36 cellular contexts compared by ENCODE assay signal in genomic region chr1:153602749-153603148, GRCh38. TPM values are rescaled to one million over a fixed set of nuclear protein-coding genes. Genes with fewer than 3 reads are reported as not detected.
"Had no signal": no experiment of that assay in that cellular context is flagged by ENCODE, and none has a peak within 500 bp of the region (broad histone marks: within the 10 kb centered on the region; RNA-seq: fewer than 3 reads in every experiment).

No MANE protein-coding gene starts in this region.

- H3K4me3 Mint-ChIP-seq: activated B cell treated with CpG ODN at 0.5 μM for 24 hours; activated CD8-positive, alpha-beta T cell treated with anti-CD3 and anti-CD28 coated beads for 36 hours; activated naive CD8-positive, alpha-beta T cell treated with anti-CD3 and anti-CD28 coated beads for 36 hours; activated T-cell treated with anti-CD3 and anti-CD28 coated beads, Interleukin-2, amount 50 U/mL, for 72 hours; activated T-helper 17 cell treated with anti-CD3 and anti-CD28 coated beads, Interleukin-2, amount 50 U/mL, for 72 hours; T-helper 1 cell treated with Interleukin-12 subunit alpha and Interleukin-12 subunit beta and Interleukin-4 antibody, amounts not matched to agents 30 μg/mL and 1 μg/mL, for 36 hours; T-helper 2 cell treated with Interferon-gamma antibody and Interleukin-4, amounts not matched to agents 5 μg/mL and 100 μg/mL, for 36 hours had no signal

- H3K27me3 Mint-ChIP-seq: activated B cell treated with CpG ODN at 0.5 μM for 24 hours; activated CD8-positive, alpha-beta T cell treated with anti-CD3 and anti-CD28 coated beads for 36 hours; activated naive CD8-positive, alpha-beta T cell treated with anti-CD3 and anti-CD28 coated beads for 36 hours; activated T-helper 17 cell treated with anti-CD3 and anti-CD28 coated beads, Interleukin-2, amount 50 U/mL, for 72 hours had no signal

- H3K9me3 Mint-ChIP-seq: activated B cell treated with CpG ODN at 0.5 μM for 24 hours; activated CD8-positive, alpha-beta T cell treated with anti-CD3 and anti-CD28 coated beads for 36 hours; activated naive CD8-positive, alpha-beta T cell treated with anti-CD3 and anti-CD28 coated beads for 36 hours; activated T-cell treated with anti-CD3 and anti-CD28 coated beads, Interleukin-2, amount 50 U/mL, for 72 hours; activated T-helper 17 cell treated with anti-CD3 and anti-CD28 coated beads, Interleukin-2, amount 50 U/mL, for 72 hours; T-helper 1 cell treated with Interleukin-12 subunit alpha and Interleukin-12 subunit beta and Interleukin-4 antibody, amounts not matched to agents 30 μg/mL and 1 μg/mL, for 36 hours; T-helper 2 cell treated with Interferon-gamma antibody and Interleukin-4, amounts not matched to agents 5 μg/mL and 100 μg/mL, for 36 hours had no signal

- H3K9me3 ChIP-seq: SJCRH30 had no signal

- H3K36me3 ChIP-seq: SJCRH30 had no signal

- H3K27ac Mint-ChIP-seq: activated CD8-positive, alpha-beta T cell treated with anti-CD3 and anti-CD28 coated beads for 36 hours; activated naive CD8-positive, alpha-beta T cell treated with anti-CD3 and anti-CD28 coated beads for 36 hours; activated T-cell treated with anti-CD3 and anti-CD28 coated beads, Interleukin-2, amount 50 U/mL, for 72 hours; activated T-helper 17 cell treated with anti-CD3 and anti-CD28 coated beads, Interleukin-2, amount 50 U/mL, for 72 hours; T-helper 1 cell treated with Interleukin-12 subunit alpha and Interleukin-12 subunit beta and Interleukin-4 antibody, amounts not matched to agents 30 μg/mL and 1 μg/mL, for 36 hours had no signal

- ATAC-seq: activated CD8-positive, alpha-beta T cell treated with anti-CD3 and anti-CD28 coated beads for 36 hours; activated T-cell treated with anti-CD3 and anti-CD28 coated beads, Interleukin-2, amount 50 U/mL, for 72 hours; activated T-helper 17 cell treated with anti-CD3 and anti-CD28 coated beads, Interleukin-2, amount 50 U/mL, for 72 hours had no signal

- H3K27ac ChIP-seq: brain microvascular endothelial cell, SJCRH30, SK-N-MC had no signal

- H3K36me3 Mint-ChIP-seq: activated naive CD8-positive, alpha-beta T cell treated with anti-CD3 and anti-CD28 coated beads for 36 hours had no signal

- DNase-seq: activated B cell treated with CpG ODN at 0.5 μM for 24 hours; activated CD4-positive, alpha-beta T cell treated with anti-CD3 and anti-CD28 coated beads for 4 hours; activated CD4-positive, alpha-beta T cell treated with anti-CD3 and anti-CD28 coated beads, Interleukin-2, amount 50 U/mL, for 4 hours; activated CD4-positive, CD25-positive, alpha-beta regulatory T cell treated with anti-CD3 and anti-CD28 coated beads, Interleukin-2, amount 50 U/mL, for 72 hours; activated CD8-positive, alpha-beta T cell treated with anti-CD3 and anti-CD28 coated beads for 36 hours; activated effector memory CD4-positive, alpha-beta T cell treated with anti-CD3 and anti-CD28 coated beads, Interleukin-2, amount 50 U/mL, for 16 hours; activated naive CD4-positive, alpha-beta T cell; activated naive CD4-positive, alpha-beta T cell treated with anti-CD3 and anti-CD28 coated beads, Interleukin-2, amount 50 U/mL, for 16 hours; activated naive CD8-positive, alpha-beta T cell treated with anti-CD3 and anti-CD28 coated beads for 36 hours; activated T-cell treated with anti-CD3 and anti-CD28 coated beads, Interleukin-2, amount 50 U/mL, for 1 hour; activated T-cell treated with anti-CD3 and anti-CD28 coated beads, Interleukin-2, amount 50 U/mL, for 72 hours; amniotic stem cell; aorta; brain microvascular endothelial cell; central memory CD4-positive, alpha-beta T cell; Kasumi-1; MM.1S; MV-4-11; NCI-H1092; NCI-H1436 treated with DMSO at 0.1 percent for 48 hours; NCI-H187; NCI-H2029 treated with DMSO at 0.1 percent for 48 hours; NCI-H2107; NCI-H2171; NCI-H510A; NCI-H526; NCI-H748 treated with DMSO at 0.1 percent for 48 hours; SHP77; SJCRH30 had no signal

- H3K4me3 ChIP-seq: SJCRH30, SK-N-MC had no signal

- H3K27me3 ChIP-seq: brain microvascular endothelial cell, SJCRH30 had no signal

RNA-seq across cellular contexts. Expression of gene S100A16, which starts 10.2 kb away (rescaled TPM):
- total RNA-seq: activated B cell treated with CpG ODN at 0.5 μM for 24 hours; activated CD8-positive, alpha-beta memory T cell treated with anti-CD3 and anti-CD28 coated beads for 36 hours; activated CD8-positive, alpha-beta T cell treated with anti-CD3 and anti-CD28 coated beads for 36 hours; activated naive CD8-positive, alpha-beta T cell treated with anti-CD3 and anti-CD28 coated beads for 36 hours; activated T-cell treated with anti-CD3 and anti-CD28 coated beads, Interleukin-2, amount 50 U/mL, for 72 hours; activated T-helper 17 cell treated with anti-CD3 and anti-CD28 coated beads, Interleukin-2, amount 50 U/mL, for 72 hours; OCI-LY7 had no signal

RNA-seq across cellular contexts. Expression of gene S100A14, which starts 13.4 kb away (rescaled TPM):
- total RNA-seq: activated B cell treated with CpG ODN at 0.5 μM for 24 hours; activated CD8-positive, alpha-beta memory T cell treated with anti-CD3 and anti-CD28 coated beads for 36 hours; activated CD8-positive, alpha-beta T cell treated with anti-CD3 and anti-CD28 coated beads for 36 hours; activated naive CD8-positive, alpha-beta T cell treated with anti-CD3 and anti-CD28 coated beads for 36 hours; aorta; cerebellum; OCI-LY7; SJCRH30 had no signal

RNA-seq across cellular contexts. Expression of gene S100A1, which starts 25.5 kb away (rescaled TPM):
- total RNA-seq: activated CD8-positive, alpha-beta memory T cell treated with anti-CD3 and anti-CD28 coated beads for 36 hours; activated CD8-positive, alpha-beta T cell treated with anti-CD3 and anti-CD28 coated beads for 36 hours; activated naive CD8-positive, alpha-beta T cell treated with anti-CD3 and anti-CD28 coated beads for 36 hours; activated T-cell treated with anti-CD3 and anti-CD28 coated beads, Interleukin-2, amount 50 U/mL, for 72 hours; activated T-helper 17 cell treated with anti-CD3 and anti-CD28 coated beads, Interleukin-2, amount 50 U/mL, for 72 hours; OCI-LY7 had no signal
